ENCODE assay signal across 15 cellular contexts in the genomic region with DNA sequence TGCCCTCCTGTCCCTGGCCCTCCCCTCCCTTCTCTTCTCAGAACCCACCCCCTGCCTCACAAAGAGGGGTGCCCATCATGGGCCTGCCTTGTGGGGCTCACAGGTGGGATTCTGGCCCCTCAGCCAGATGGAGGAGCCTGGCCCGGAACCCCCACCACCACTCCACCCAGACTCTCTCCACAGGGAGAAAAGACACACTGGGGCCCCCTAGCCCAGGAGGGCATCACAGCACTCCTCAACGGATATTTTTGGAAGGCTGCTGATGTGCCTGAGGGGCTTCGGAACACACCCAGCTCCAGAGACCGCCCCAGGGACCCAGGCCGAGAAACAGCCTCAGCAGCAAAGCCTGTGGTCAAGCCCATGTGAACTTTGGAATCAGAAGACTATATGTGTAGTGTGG. TPM values are rescaled to one million over a fixed set of nuclear protein-coding genes. Genes with fewer than 3 reads are reported as not detected.
A peak's percentile ranks its signal among the peaks of the same experiment; 100 is the strongest.
DNase-seq lines count a peak whose midpoint lies in the region; ATAC-seq and TF ChIP-seq lines count a peak whose summit lies in the region.
"Had no signal": no experiment of that assay in that cellular context is flagged by ENCODE, and none has a peak within 500 bp of the region (broad histone marks: within the 10 kb centered on the region; RNA-seq: fewer than 3 reads in every experiment).

No MANE protein-coding gene starts in this region.

- no peak overlapping the region for H3K4me2 ChIP-seq in GM23338

- no peak overlapping the region for H3K27ac Mint-ChIP-seq in GM23338
- H3K27ac Mint-ChIP-seq: CD8-positive, alpha-beta memory T cell; IgD-negative memory B cell had no signal

- H3K4me1 ChIP-seq in GM23338 (ENCODE audit: insufficient read depth) = no peaks in the 10 kb centered on the region
- H3K4me1 ChIP-seq in thyroid gland = peaks cover 58 to 87% of the 10 kb centered on the region in 2 donors
- H3K4me1 ChIP-seq: Caco-2 had no signal

- H3K4me3 ChIP-seq in GM23338 (no peak overlapping the region), thyroid gland (replicated peaks in 1 of 3) (no peak overlapping the region)

- no peaks in the 10 kb centered on the region for H3K36me3 Mint-ChIP-seq in GM23338 (ENCODE audit: low read depth)
- H3K36me3 Mint-ChIP-seq: CD8-positive, alpha-beta memory T cell; IgD-negative memory B cell had no signal

- CTCF ChIA-PET in RWPE1 (lab: Yijun Ruan, JAX) = interaction anchor here (1.0 kb wide), 1 partner anchor 76 kb away, joined by 3 read pairs; no protein-coding TSS in a partner anchor

- no peaks in the 10 kb centered on the region for H3F3A ChIP-seq in GM23338 (replicated peaks; ENCODE audit: low read depth)

- intact Hi-C loops in thyroid gland (cut with DNase I) = no loop called here

- H3K27ac ChIP-seq in GM23338 (ENCODE audit: low read depth) = no peak overlapping the region
- H3K27ac ChIP-seq in RWPE1 = peak overlapping the region; percentile 81
- peak overlapping the region; percentile 86 to 99 (median 94) for H3K27ac ChIP-seq in thyroid gland

- H3K9me2 ChIP-seq in GM23338 (ENCODE audit: insufficient read depth) = no peaks in the 10 kb centered on the region

- H3K36me3 ChIP-seq in GM23338 (ENCODE audit: insufficient read depth) (no peaks in the 10 kb centered on the region), thyroid gland (no peaks in the 10 kb centered on the region)

- no peaks in the 10 kb centered on the region for H3K9me3 ChIP-seq in thyroid gland
- H3K9me3 ChIP-seq: Caco-2 had no signal

- peaks cover 3% of the 10 kb centered on the region; the same call in 2 of the 3 replicates for H3K4me1 Mint-ChIP-seq in GM23338
- H3K4me1 Mint-ChIP-seq: CD8-positive, alpha-beta memory T cell; IgD-negative memory B cell had no signal

- H3K79me2 ChIP-seq in GM23338 (replicated peaks; ENCODE audit: insufficient read depth) = no peaks in the 10 kb centered on the region

- no peaks in the 10 kb centered on the region for H4K20me1 ChIP-seq in GM23338 (replicated peaks; ENCODE audit: insufficient read depth)

- TF ChIP-seq POLR2A in thyroid gland (IDR thresholded peaks at IDR 0.05) = no peak

- H2AFZ ChIP-seq in GM23338 = no peak overlapping the region

- ATAC-seq in GM23338 (peak; percentile 56), GM18498 (IDR thresholded peaks at IDR 0.05; ENCODE audit: unreplicated experiment) (no peak), HG02981 (IDR thresholded peaks at IDR 0.05; ENCODE audit: unreplicated experiment) (no peak), SK-N-SH treated with all-trans-retinoic acid at 6 μM for 48 hours (no peak)

- no peaks in the 10 kb centered on the region for H3K27me3 ChIP-seq in GM23338 (ENCODE audit: insufficient read depth)
- no peaks in the 10 kb centered on the region for H3K27me3 ChIP-seq in thyroid gland

- H3K4me3 Mint-ChIP-seq in GM23338 = no peak overlapping the region
- H3K4me3 Mint-ChIP-seq: CD8-positive, alpha-beta memory T cell; IgD-negative memory B cell had no signal

- TF ChIP-seq CTCF in GM23338 (conservative IDR thresholded peaks at IDR 0.05; ENCODE audit: low read depth in 2 of 2) (peak; percentile 20 to 38; a peak in 3 of 4 replicates), RWPE1 (conservative IDR thresholded peaks at IDR 0.05; ENCODE audit: low read depth) (no peak), thyroid gland (IDR thresholded peaks at IDR 0.05) (no peak)

- no peaks in the 10 kb centered on the region for H3K9me3 Mint-ChIP-seq in GM23338
- H3K9me3 Mint-ChIP-seq: CD8-positive, alpha-beta memory T cell; IgD-negative memory B cell had no signal

- 82% methylated on average over 3 of the region's 5 CpGs; no CpG with 5 or more reads in 1 of the 2 donors for WGBS in thyroid gland, 2 donors

- peaks cover 15% of the 10 kb centered on the region for H3K27me3 Mint-ChIP-seq in GM23338 (ENCODE audit: insufficient read depth, low read depth, poor library complexity)
- H3K27me3 Mint-ChIP-seq: CD8-positive, alpha-beta memory T cell had no signal

- POLR2A ChIA-PET in RWPE1 (lab: Yijun Ruan, JAX; ENCODE audit: low non-redundant PET) = no interaction called here

- DNase-seq in GM23338 (ENCODE audit: low spot score) (peak; percentile 24), RWPE1 (ENCODE audit: low spot score) (no peak), iPS-NIHi7 (ENCODE audit: extremely low spot score) (peak; percentile 37), thyroid gland (no peak), NCI-H446 (lab: John Stamatoyannopoulos, UW) (no peak)
- DNase-seq: Caco-2; CD8-positive, alpha-beta memory T cell; DMS 273 treated with DMSO at 0.1 percent for 48 hours; EL; GDM1; KG1 had no signal

TF ChIP-seq in GM23338, 12 proteins besides CTCF, POLR2A, EP300 and RAD21 (continues in another document):
- TF ChIP-seq, protein P1, sequence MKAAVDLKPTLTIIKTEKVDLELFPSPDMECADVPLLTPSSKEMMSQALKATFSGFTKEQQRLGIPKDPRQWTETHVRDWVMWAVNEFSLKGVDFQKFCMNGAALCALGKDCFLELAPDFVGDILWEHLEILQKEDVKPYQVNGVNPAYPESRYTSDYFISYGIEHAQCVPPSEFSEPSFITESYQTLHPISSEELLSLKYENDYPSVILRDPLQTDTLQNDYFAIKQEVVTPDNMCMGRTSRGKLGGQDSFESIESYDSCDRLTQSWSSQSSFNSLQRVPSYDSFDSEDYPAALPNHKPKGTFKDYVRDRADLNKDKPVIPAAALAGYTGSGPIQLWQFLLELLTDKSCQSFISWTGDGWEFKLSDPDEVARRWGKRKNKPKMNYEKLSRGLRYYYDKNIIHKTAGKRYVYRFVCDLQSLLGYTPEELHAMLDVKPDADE (IDR thresholded peaks at IDR 0.05) = no peak
- TF ChIP-seq CREB1 (CRISPR knock-in tag; IDR thresholded peaks at IDR 0.05; ENCODE audit: low read depth) = no peak
- no peak for TF ChIP-seq EZH2phosphoT487 (IDR thresholded peaks at IDR 0.05; ENCODE audit: unreplicated experiment)
- TF ChIP-seq EZH2 (IDR thresholded peaks at IDR 0.05; ENCODE audit: low read depth, unreplicated experiment) = no peak
- no peak for TF ChIP-seq STAT1 (IDR thresholded peaks at IDR 0.05; ENCODE audit: unreplicated experiment)
- no peak for TF ChIP-seq JUNB (IDR thresholded peaks at IDR 0.05; ENCODE audit: unreplicated experiment)

TF ChIP-seq in SK-N-SH treated with all-trans-retinoic acid at 6 μM for 48 hours, 23 proteins besides CTCF, POLR2A, EP300 and RAD21:
- no peak for TF ChIP-seq ZFP3 (CRISPR knock-in tag; IDR thresholded peaks at IDR 0.05)
- TF ChIP-seq TOX (CRISPR knock-in tag; IDR thresholded peaks at IDR 0.05; ENCODE audit: borderline replicate concordance) = no peak
- TF ChIP-seq, protein P2, sequence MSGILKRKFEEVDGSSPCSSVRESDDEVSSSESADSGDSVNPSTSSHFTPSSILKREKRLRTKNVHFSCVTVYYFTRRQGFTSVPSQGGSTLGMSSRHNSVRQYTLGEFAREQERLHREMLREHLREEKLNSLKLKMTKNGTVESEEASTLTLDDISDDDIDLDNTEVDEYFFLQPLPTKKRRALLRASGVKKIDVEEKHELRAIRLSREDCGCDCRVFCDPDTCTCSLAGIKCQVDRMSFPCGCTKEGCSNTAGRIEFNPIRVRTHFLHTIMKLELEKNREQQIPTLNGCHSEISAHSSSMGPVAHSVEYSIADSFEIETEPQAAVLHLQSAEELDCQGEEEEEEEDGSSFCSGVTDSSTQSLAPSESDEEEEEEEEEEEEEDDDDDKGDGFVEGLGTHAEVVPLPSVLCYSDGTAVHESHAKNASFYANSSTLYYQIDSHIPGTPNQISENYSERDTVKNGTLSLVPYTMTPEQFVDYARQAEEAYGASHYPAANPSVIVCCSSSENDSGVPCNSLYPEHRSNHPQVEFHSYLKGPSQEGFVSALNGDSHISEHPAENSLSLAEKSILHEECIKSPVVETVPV (CRISPR knock-in tag; IDR thresholded peaks at IDR 0.05) = no peak
- no peak for TF ChIP-seq BACH2 (CRISPR knock-in tag; IDR thresholded peaks at IDR 0.05; ENCODE audit: borderline replicate concordance)

RNA-seq across cellular contexts. Expression of a gene that starts 9.9 kb away (rescaled TPM):
- 0.83 and 2.6 TPM in 2 replicates for total RNA-seq in GM23338 (2014; rRNA removed; shearing (Covaris generic))
- 0.32 and 0.45 TPM in 2 replicates for polyA plus RNA-seq in GM23338 (2016; fragmentation: Nextera tagmentation; extraction: Ambion mirVana)
- total RNA-seq in thyroid gland = 10 to 100 TPM; 37.1 to 66.5 (median 51.1) TPM
- total RNA-seq: Caco-2; CD8-positive, alpha-beta memory T cell had no signal
- polyA plus RNA-seq: CD8-positive, alpha-beta memory T cell; IgD-negative memory B cell had no signal

RNA-seq across cellular contexts. Expression of a gene that starts 32.8 kb away (rescaled TPM):
- total RNA-seq in GM23338 (2014; rRNA removed; shearing (Covaris generic)) = 2.2 TPM in 2 replicates
- polyA plus RNA-seq in GM23338 (2016; fragmentation: Nextera tagmentation; extraction: Ambion mirVana) = 1.1 and 2.1 TPM in 2 replicates
- 10 to 100 TPM; 16.7 to 24.3 (median 22.0) TPM for total RNA-seq in thyroid gland
- polyA plus RNA-seq: CD8-positive, alpha-beta memory T cell; IgD-negative memory B cell had no signal

Comparison
In these comparisons a context has a peak if more than half of its experiments do, and no peak if none do; other contexts are left out.
1. DNase-seq: peak in GM23338 (single experiment) and iPS-NIHi7 (single experiment); none in RWPE1 (single experiment), thyroid gland (0 of 2) and NCI-H446 (0 of 2).
2. CTCF ChIP-seq: peak in GM23338 (2 of 2); none in RWPE1 (single experiment) and thyroid gland (0 of 6).
3. RNA of a gene that starts 9.9 kb away (total RNA-seq): 37.1 to 66.5 TPM in thyroid gland; 0.83 to 2.6 TPM in GM23338; every median in the first group is over 10 times any median in the second.